ENCODE assay signal across 20 cellular contexts in genomic region chr4:65845169-65845568, GRCh38.
"Had no signal": no experiment of that assay in that cellular context is flagged by ENCODE, and none has a peak within 500 bp of the region (broad histone marks: within the 10 kb centered on the region; RNA-seq: fewer than 3 reads in every experiment).

No MANE protein-coding gene starts in this region.

- H3K27ac ChIP-seq: epithelial cell of prostate, esophagus muscularis mucosa, gastroesophageal sphincter, neural progenitor cell, pancreas, stomach, thoracic aorta, transverse colon had no signal

- H3K4me2 ChIP-seq: neural progenitor cell had no signal

- H3K27me3 ChIP-seq: esophagus muscularis mucosa, gastroesophageal sphincter, neural progenitor cell, pancreas, stomach, transverse colon had no signal

- H3K36me3 ChIP-seq: esophagus muscularis mucosa, gastroesophageal sphincter, neural progenitor cell, pancreas, stomach, thoracic aorta, transverse colon had no signal

- DNase-seq: effector memory CD4-positive, alpha-beta T cell; glutamatergic neuron; islet precursor cell; mammary epithelial cell; natural killer cell; occipital lobe; pancreas; right cardiac atrium; small intestine; stimulated activated CD4-positive, alpha-beta T cell treated with anti-CD3 and anti-CD28 coated beads, Interleukin-12 subunit alpha, Interleukin-12 subunit beta, amount 100 ng/mL, for 4 hours; stimulated activated naive CD4-positive, alpha-beta T cell; stomach; substantia nigra; transverse colon had no signal

- H2AFZ ChIP-seq: neural progenitor cell had no signal

- ATAC-seq: gastroesophageal sphincter, left lobe of liver, natural killer cell, pancreas, right cardiac atrium had no signal

- H3K9ac ChIP-seq: neural progenitor cell had no signal

- H3K9me3 ChIP-seq: esophagus muscularis mucosa, gastroesophageal sphincter, pancreas, stomach, thoracic aorta, transverse colon had no signal

- H3K4me1 ChIP-seq: esophagus muscularis mucosa, gastroesophageal sphincter, pancreas, stomach, transverse colon had no signal

- FAIRE-seq: pancreas, small intestine had no signal

- H3K4me3 ChIP-seq: esophagus muscularis mucosa, gastroesophageal sphincter, neural progenitor cell, pancreas, stomach, thoracic aorta, transverse colon had no signal
